In the genomic region with DNA sequence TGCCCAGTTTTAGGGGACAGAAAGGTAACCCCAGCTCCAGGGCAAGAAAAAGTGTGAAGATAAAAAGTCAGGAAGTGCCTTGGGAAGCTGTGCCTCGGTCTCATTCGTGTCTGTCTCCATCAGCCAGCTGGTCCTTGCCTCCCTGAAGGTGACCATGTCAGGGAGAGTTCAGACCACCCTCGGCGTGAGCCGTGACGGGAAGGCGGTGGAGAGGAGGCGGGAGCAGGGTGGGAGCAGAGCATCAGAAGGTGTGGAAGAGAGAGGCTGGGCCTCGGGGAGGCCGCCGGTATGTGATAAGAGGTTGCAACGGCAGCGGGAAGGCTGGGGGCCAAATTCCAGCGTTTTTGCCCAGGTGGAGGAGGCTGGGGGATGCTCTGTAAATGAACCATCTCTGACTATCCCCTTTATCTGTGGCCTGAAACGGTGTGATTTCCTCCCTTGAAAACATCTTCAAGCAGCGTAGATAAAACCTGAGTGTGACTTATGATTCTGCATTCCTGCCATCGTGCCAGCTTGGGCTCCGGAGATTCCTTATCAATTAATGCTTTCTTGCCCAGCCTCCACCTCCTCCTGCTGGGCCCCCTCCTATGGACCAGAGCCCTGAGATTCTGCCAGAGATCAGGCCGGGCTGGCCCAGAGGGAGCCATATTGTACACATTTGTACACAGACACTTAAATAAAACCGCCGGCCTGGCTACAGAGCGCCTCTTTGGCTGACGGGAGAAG, we compare ENCODE assay signal across 15 cellular contexts.
"Had no signal": no experiment of that assay in that cellular context is flagged by ENCODE, and none has a peak within 500 bp of the region (broad histone marks: within the 10 kb centered on the region; RNA-seq: fewer than 3 reads in every experiment).

No MANE protein-coding gene starts in this region.

- DNase-seq: activated B cell treated with CpG ODN at 0.5 μM for 24 hours; activated CD4-positive, alpha-beta T cell treated with anti-CD3 and anti-CD28 coated beads, Interleukin-2, amount 10 ng/mL, durations not matched to agents 7 days and 5 days; activated naive CD4-positive, alpha-beta T cell treated with anti-CD3 and anti-CD28 coated beads, Interleukin-2, amount 10 ng/mL, durations not matched to agents 7 days and 5 days; activated T-cell treated with anti-CD3 and anti-CD28 coated beads for 4 hours; effector memory CD4-positive, alpha-beta T cell; erythroblast; foreskin keratinocyte; head of caudate nucleus; midbrain; naive thymus-derived CD8-positive, alpha-beta T cell; psoas muscle; stimulated activated CD4-positive, alpha-beta T cell treated with anti-CD3 and anti-CD28 coated beads, Interleukin-12 subunit alpha, Interleukin-12 subunit beta, amount 100 ng/mL, for 4 hours; stimulated activated naive CD4-positive, alpha-beta T cell treated with Interleukin-2 at 50 U/mL for 16 hours; T-helper 2 cell had no signal

- H3K36me3 Mint-ChIP-seq: activated naive CD4-positive, alpha-beta T cell treated with anti-CD3 and anti-CD28 coated beads, Interleukin-2, amount 10 ng/mL, durations not matched to agents 7 days and 5 days; naive thymus-derived CD8-positive, alpha-beta T cell had no signal

- H3K4me1 ChIP-seq: foreskin keratinocyte, psoas muscle had no signal

- H3K4me3 Mint-ChIP-seq: activated B cell treated with CpG ODN at 0.5 μM for 24 hours; activated CD4-positive, alpha-beta T cell treated with anti-CD3 and anti-CD28 coated beads, Interleukin-2, amount 10 ng/mL, durations not matched to agents 7 days and 5 days; activated naive CD4-positive, alpha-beta T cell treated with anti-CD3 and anti-CD28 coated beads, Interleukin-2, amount 10 ng/mL, durations not matched to agents 7 days and 5 days; activated T-helper 17 cell treated with anti-CD3 and anti-CD28 coated beads, Interleukin-2, amount 50 U/mL, for 72 hours; naive thymus-derived CD8-positive, alpha-beta T cell had no signal

- H3K27ac ChIP-seq: foreskin keratinocyte, psoas muscle had no signal

- H3K4me1 Mint-ChIP-seq: activated B cell treated with CpG ODN at 0.5 μM for 24 hours; activated CD4-positive, alpha-beta T cell treated with anti-CD3 and anti-CD28 coated beads, Interleukin-2, amount 10 ng/mL, durations not matched to agents 7 days and 5 days; activated naive CD4-positive, alpha-beta T cell treated with anti-CD3 and anti-CD28 coated beads, Interleukin-2, amount 10 ng/mL, durations not matched to agents 7 days and 5 days; activated T-helper 17 cell treated with anti-CD3 and anti-CD28 coated beads, Interleukin-2, amount 50 U/mL, for 72 hours; naive thymus-derived CD8-positive, alpha-beta T cell had no signal

- H3K4me3 ChIP-seq: psoas muscle had no signal

- H3K9me3 ChIP-seq: psoas muscle had no signal

- H3K9me3 Mint-ChIP-seq: activated CD4-positive, alpha-beta T cell treated with anti-CD3 and anti-CD28 coated beads, Interleukin-2, amount 10 ng/mL, durations not matched to agents 7 days and 5 days; activated naive CD4-positive, alpha-beta T cell treated with anti-CD3 and anti-CD28 coated beads, Interleukin-2, amount 10 ng/mL, durations not matched to agents 7 days and 5 days; activated T-helper 17 cell treated with anti-CD3 and anti-CD28 coated beads, Interleukin-2, amount 50 U/mL, for 72 hours; naive thymus-derived CD8-positive, alpha-beta T cell had no signal

- H3K27ac Mint-ChIP-seq: activated B cell treated with CpG ODN at 0.5 μM for 24 hours; activated CD4-positive, alpha-beta T cell treated with anti-CD3 and anti-CD28 coated beads, Interleukin-2, amount 10 ng/mL, durations not matched to agents 7 days and 5 days; activated naive CD4-positive, alpha-beta T cell treated with anti-CD3 and anti-CD28 coated beads, Interleukin-2, amount 10 ng/mL, durations not matched to agents 7 days and 5 days; activated T-helper 17 cell treated with anti-CD3 and anti-CD28 coated beads, Interleukin-2, amount 50 U/mL, for 72 hours; naive thymus-derived CD8-positive, alpha-beta T cell had no signal

- H3K27me3 ChIP-seq: foreskin keratinocyte had no signal
